In the genomic region with DNA sequence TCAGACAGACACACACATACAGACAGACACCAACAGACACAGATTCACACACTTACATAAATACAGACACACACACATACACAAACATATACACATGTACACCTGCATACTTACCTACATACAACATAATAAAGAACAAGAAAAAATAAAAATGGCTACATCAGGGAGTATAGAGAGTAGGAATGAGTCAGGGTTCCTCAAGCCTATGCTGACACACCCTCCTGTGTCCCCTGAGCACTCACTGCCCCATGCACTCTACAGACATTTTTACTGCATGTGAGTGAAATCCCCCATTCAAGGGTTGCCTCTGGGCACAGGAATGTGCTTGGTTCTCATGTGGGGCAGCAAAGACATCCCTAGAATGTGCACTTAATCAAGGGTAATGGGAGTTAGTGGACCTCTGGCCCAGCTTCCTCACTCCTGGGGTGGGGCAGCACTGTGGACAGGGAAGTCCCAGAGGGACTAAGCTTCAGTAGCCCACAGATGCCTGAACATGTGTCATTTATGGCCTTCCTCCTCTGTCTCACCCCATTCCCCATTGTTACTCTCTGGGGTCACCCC, we compare ENCODE assay signal across 32 cellular contexts.
"Had no signal": no experiment of that assay in that cellular context is flagged by ENCODE, and none has a peak within 500 bp of the region (broad histone marks: within the 10 kb centered on the region; RNA-seq: fewer than 3 reads in every experiment).

No MANE protein-coding gene starts in this region.

- H3K4me2 ChIP-seq: smooth muscle cell had no signal

- ATAC-seq: activated CD4-positive, CD25-positive, alpha-beta regulatory T cell treated with anti-CD3 and anti-CD28 coated beads, Interleukin-2, amount 50 U/mL, for 24 hours; pancreas; stimulated activated memory B cell treated with anti-CD40 and anti-IgM and Interleukin-4, amounts not matched to agents 10 μg/mL and 1 μg/mL and 100 μg/mL, for 72 hours; stimulated activated naive CD8-positive, alpha-beta T cell treated with anti-CD3 and anti-CD28 coated beads, Interleukin-15, amount 100 ng/mL, for 72 hours; T-helper 17 cell had no signal

- DNase-seq: activated CD4-positive, alpha-beta T cell treated with anti-CD3 and anti-CD28 coated beads for 48 hours; activated CD4-positive, alpha-beta T cell treated with anti-CD3 and anti-CD28 coated beads, Interleukin-2, amount 50 U/mL, for 48 hours; activated CD8-positive, alpha-beta memory T cell treated with anti-CD3 and anti-CD28 coated beads, Interleukin-2, amount 50 U/mL, for 4 hours; activated effector memory CD4-positive, alpha-beta T cell treated with anti-CD3 and anti-CD28 coated beads, Interleukin-2, amount 50 U/mL, for 16 hours; activated naive CD4-positive, alpha-beta T cell treated with anti-CD3 and anti-CD28 coated beads, Interleukin-2, amount 10 ng/mL, durations not matched to agents 7 days and 5 days; activated naive CD8-positive, alpha-beta T cell treated with anti-CD3 and anti-CD28 coated beads, Interleukin-2, amount 10 ng/mL, durations not matched to agents 7 days and 5 days; activated T-cell treated with anti-CD3 and anti-CD28 coated beads, Interleukin-2, amount 50 U/mL, for 1 hour; amygdala; cerebellar nuclear complex; dorsolateral prefrontal cortex; effector memory CD4-positive, alpha-beta T cell; erythroblast; foreskin melanocyte; left ventricle myocardium inferior; naive B cell; nephron progenitor cell; pancreas; sigmoid colon; stimulated activated CD4-positive, alpha-beta T cell treated with anti-CD3 and anti-CD28 coated beads, Interleukin-1b, Interleukin-23, amount 100 ng/mL, for 48 hours; stimulated activated CD4-positive, alpha-beta T cell treated with anti-CD3 and anti-CD28 coated beads, Interleukin-4, amount 100 ng/mL, for 4 hours; stimulated activated CD8-positive, alpha-beta memory T cell treated with anti-CD3 and anti-CD28 coated beads, Interleukin-4, amount 100 ng/mL, for 48 hours; stimulated activated naive CD8-positive, alpha-beta T cell treated with anti-CD3 and anti-CD28 coated beads, Interleukin-15, amount 100 ng/mL, for 72 hours; T-helper 17 cell; T1000; WERI-Rb-1 had no signal

- FAIRE-seq: pancreas had no signal

- H3K27ac ChIP-seq: coronary artery, dorsolateral prefrontal cortex, left ventricle myocardium inferior, pancreas, prostate gland, sigmoid colon, tibial nerve, WERI-Rb-1 had no signal

- H3K36me3 ChIP-seq: left ventricle myocardium inferior, pancreas, prostate gland, sigmoid colon, tibial nerve, WERI-Rb-1 had no signal

- H3K4me3 ChIP-seq: coronary artery, dorsolateral prefrontal cortex, left ventricle myocardium inferior, lung, pancreas, prostate gland, sigmoid colon, smooth muscle cell, tibial nerve had no signal

- H3K4me1 ChIP-seq: pancreas, prostate gland, sigmoid colon had no signal

- H3K9me3 ChIP-seq: left ventricle myocardium inferior, pancreas, prostate gland, sigmoid colon, tibial nerve had no signal

- H3K27me3 ChIP-seq: pancreas, sigmoid colon, tibial nerve had no signal
